Comparison of ENCODE assay signal across 27 cellular contexts in genomic region chr12:48768736-48769135, GRCh38. TPM values are rescaled to one million over a fixed set of nuclear protein-coding genes. Genes with fewer than 3 reads are reported as not detected.
"Had no signal": no experiment of that assay in that cellular context is flagged by ENCODE, and none has a peak within 500 bp of the region (broad histone marks: within the 10 kb centered on the region; RNA-seq: fewer than 3 reads in every experiment).

No MANE protein-coding gene starts in this region.

- H3K27ac Mint-ChIP-seq: activated CD8-positive, alpha-beta T cell treated with anti-CD3 and anti-CD28 coated beads for 36 hours; activated T-helper 17 cell treated with anti-CD3 and anti-CD28 coated beads, Interleukin-2, amount 50 U/mL, for 72 hours; mesothelial cell of epicardium; naive B cell; T-helper 1 cell treated with Interleukin-12 subunit alpha and Interleukin-12 subunit beta and Interleukin-4 antibody, amounts not matched to agents 30 μg/mL and 1 μg/mL, for 36 hours had no signal

- H3K4me3 Mint-ChIP-seq: activated CD8-positive, alpha-beta T cell treated with anti-CD3 and anti-CD28 coated beads for 36 hours; activated T-cell treated with anti-CD3 and anti-CD28 coated beads, Interleukin-2, amount 50 U/mL, for 4 hours; activated T-helper 17 cell treated with anti-CD3 and anti-CD28 coated beads, Interleukin-2, amount 50 U/mL, for 72 hours; mesothelial cell of epicardium; naive B cell; T-helper 1 cell treated with Interleukin-12 subunit alpha and Interleukin-12 subunit beta and Interleukin-4 antibody, amounts not matched to agents 30 μg/mL and 1 μg/mL, for 36 hours had no signal

- H3K4me3 ChIP-seq: esophagus muscularis mucosa, psoas muscle, thoracic aorta, uterus had no signal

- H3K4me1 ChIP-seq: parathyroid adenoma, psoas muscle, uterus had no signal

- H3K27me3 ChIP-seq: brain microvascular endothelial cell, esophagus muscularis mucosa, foreskin keratinocyte, uterus had no signal

- H3K9me3 ChIP-seq: esophagus muscularis mucosa, psoas muscle, thoracic aorta, uterus had no signal

- H3K27ac ChIP-seq: brain microvascular endothelial cell, esophagus muscularis mucosa, foreskin keratinocyte, parathyroid adenoma, psoas muscle, thoracic aorta, WERI-Rb-1 had no signal

- ATAC-seq: activated CD8-positive, alpha-beta T cell treated with anti-CD3 and anti-CD28 coated beads for 36 hours; activated T-cell treated with anti-CD3 and anti-CD28 coated beads, Interleukin-2, amount 50 U/mL, for 4 hours; activated T-helper 17 cell treated with anti-CD3 and anti-CD28 coated beads, Interleukin-2, amount 50 U/mL, for 72 hours; foreskin keratinocyte; psoas muscle; stimulated activated naive CD8-positive, alpha-beta T cell treated with anti-CD3 and anti-CD28 coated beads, Interleukin-15, Interleukin-2, amounts not matched to agents 100 U/mL and 50 U/mL, for 24 hours had no signal

- H3K36me3 Mint-ChIP-seq: naive B cell had no signal

- H3K9ac ChIP-seq: parathyroid adenoma had no signal

- H3K36me3 ChIP-seq: uterus had no signal

- DNase-seq: activated CD4-positive, alpha-beta T cell treated with anti-CD3 and anti-CD28 coated beads for 1 hour; activated CD4-positive, alpha-beta T cell treated with anti-CD3 and anti-CD28 coated beads, Interleukin-2, amount 50 U/mL, for 1 hour; activated CD8-positive, alpha-beta T cell treated with anti-CD3 and anti-CD28 coated beads for 36 hours; activated gamma-delta T cell treated with Interleukin-2 at 50 U/mL for 16 hours; activated naive CD4-positive, alpha-beta T cell treated with anti-CD3 and anti-CD28 coated beads, Interleukin-2, amount 50 U/mL, for 16 hours; activated T-cell treated with anti-CD3 and anti-CD28 coated beads, Interleukin-2, amount 50 U/mL, for 4 hours; amniotic stem cell; brain microvascular endothelial cell; caudate nucleus; foreskin keratinocyte; islet precursor cell; mammary epithelial cell; naive B cell; occipital lobe; psoas muscle; stimulated activated naive CD8-positive, alpha-beta T cell treated with anti-CD3 and anti-CD28 coated beads, Interleukin-15, Interleukin-2, amounts not matched to agents 100 U/mL and 50 U/mL, for 24 hours; SW 1271; T-helper 9 cell; trophoblast cell; uterus; WERI-Rb-1 had no signal

- H3K9me3 Mint-ChIP-seq: activated CD8-positive, alpha-beta T cell treated with anti-CD3 and anti-CD28 coated beads for 36 hours; activated T-cell treated with anti-CD3 and anti-CD28 coated beads, Interleukin-2, amount 50 U/mL, for 4 hours; activated T-helper 17 cell treated with anti-CD3 and anti-CD28 coated beads, Interleukin-2, amount 50 U/mL, for 72 hours; mesothelial cell of epicardium; naive B cell; T-helper 1 cell treated with Interleukin-12 subunit alpha and Interleukin-12 subunit beta and Interleukin-4 antibody, amounts not matched to agents 30 μg/mL and 1 μg/mL, for 36 hours had no signal

- H3K4me1 Mint-ChIP-seq: mesothelial cell of epicardium had no signal

RNA-seq across cellular contexts. Expression of gene ADCY6, which starts 20.2 kb away (rescaled TPM):
- total RNA-seq: activated CD8-positive, alpha-beta T cell treated with anti-CD3 and anti-CD28 coated beads for 36 hours had no signal
